15 cellular contexts compared by ENCODE assay signal in genomic region chr4:138249132-138249531, GRCh38. TPM values are rescaled to one million over a fixed set of nuclear protein-coding genes. Genes with fewer than 3 reads are reported as not detected.
"Had no signal": no experiment of that assay in that cellular context is flagged by ENCODE, and none has a peak within 500 bp of the region (broad histone marks: within the 10 kb centered on the region; RNA-seq: fewer than 3 reads in every experiment).

No MANE protein-coding gene starts in this region.

- H3K27ac ChIP-seq: dorsolateral prefrontal cortex, right atrium auricular region, sigmoid colon, skin epidermis had no signal

- FAIRE-seq: islet of Langerhans had no signal

- H3K36me3 Mint-ChIP-seq: naive thymus-derived CD4-positive, alpha-beta T cell had no signal

- H3K27me3 ChIP-seq: dorsolateral prefrontal cortex, right atrium auricular region, sigmoid colon had no signal

- H3K4me1 Mint-ChIP-seq: naive thymus-derived CD4-positive, alpha-beta T cell had no signal

- DNase-seq: cortex of kidney; dorsolateral prefrontal cortex; effector CD8-positive, alpha-beta T cell; foreskin melanocyte; head of caudate nucleus; hippocampal formation; kidney glomerular epithelial cell; naive thymus-derived CD4-positive, alpha-beta T cell; posterior cingulate gyrus; sigmoid colon; stimulated activated CD4-positive, alpha-beta T cell treated with anti-CD3 and anti-CD28 coated beads, Interleukin-2, amount 100 ng/mL, for 24 hours; stimulated activated naive CD4-positive, alpha-beta T cell treated with Interleukin-2 at 50 U/mL for 16 hours had no signal

- H3K27ac Mint-ChIP-seq: naive thymus-derived CD4-positive, alpha-beta T cell had no signal

- H3K4me1 ChIP-seq: right atrium auricular region, sigmoid colon had no signal

- H3K9me3 ChIP-seq: right atrium auricular region, sigmoid colon had no signal

- H3K4me3 ChIP-seq: dorsolateral prefrontal cortex, right atrium auricular region, sigmoid colon, skin epidermis had no signal

- H3K4me3 Mint-ChIP-seq: naive thymus-derived CD4-positive, alpha-beta T cell had no signal

- ATAC-seq: naive thymus-derived CD4-positive, alpha-beta T cell had no signal

- H3K36me3 ChIP-seq: right atrium auricular region, sigmoid colon had no signal

RNA-seq across cellular contexts. Expression of gene SLC7A11, which starts 7.0 kb away (rescaled TPM):
- polyA plus RNA-seq: naive thymus-derived CD4-positive, alpha-beta T cell had no signal
